In genomic region chr9:86550411-86550810, GRCh38 we compare ENCODE assay signal across 22 cellular contexts.
DNase-seq lines count a peak whose midpoint lies in the region; ATAC-seq and TF ChIP-seq lines count a peak whose summit lies in the region.
"Had no signal": no experiment of that assay in that cellular context is flagged by ENCODE, and none has a peak within 500 bp of the region (broad histone marks: within the 10 kb centered on the region; RNA-seq: fewer than 3 reads in every experiment).

No MANE protein-coding gene starts in this region.

- POLR2A ChIA-PET in AG04450 (lab: Yijun Ruan, JAX): no interaction called here

- no peaks in the 10 kb centered on the region for H3K79me1 ChIP-seq in mesenchymal stem cell (replicated peaks; ENCODE audit: low read length, poor library complexity, severe bottlenecking)

- intact Hi-C loops in activated CD4-positive, alpha-beta T cell treated with anti-CD3 and anti-CD28 coated beads, Interleukin-2, amount 10 ng/mL, durations not matched to agents 24 days and 14 days (cut with micrococcal nuclease): no loop called here

- no peak overlapping the region for H3K27ac Mint-ChIP-seq in activated naive CD4-positive, alpha-beta T cell treated with anti-CD3 and anti-CD28 coated beads, Interleukin-2, amount 10 ng/mL, durations not matched to agents 7 days and 5 days
- H3K27ac Mint-ChIP-seq in activated CD4-positive, alpha-beta T cell treated with anti-CD3 and anti-CD28 coated beads, Interleukin-2, amount 10 ng/mL, durations not matched to agents 24 days and 14 days: no peak overlapping the region
- H3K27ac Mint-ChIP-seq: activated CD8-positive, alpha-beta T cell treated with anti-CD3 and anti-CD28 coated beads for 36 hours; CD4-positive, alpha-beta T cell had no signal

- TF ChIP-seq CTCF in AG04450 (IDR thresholded peaks at IDR 0.05; ENCODE audit: low read depth, low read length) (no peak), choroid plexus epithelial cell (conservative IDR thresholded peaks at IDR 0.05; ENCODE audit: low read depth, low read length) (no peak)

- no peak overlapping the region for H2AK5ac ChIP-seq in mesenchymal stem cell (ENCODE audit: low read length, severe bottlenecking)

- H3K9ac ChIP-seq in mesenchymal stem cell (ENCODE audit: low read length): peak overlapping the region; percentile 74

- DNase-seq in AG04450 (ENCODE audit: low read depth, low spot score) (no peak), HS-5 (ENCODE audit: low read depth) (peak; percentile 40), choroid plexus epithelial cell (ENCODE audit: low read depth) (peak; percentile 83), mesenchymal stem cell (no peak), substantia nigra (lab: John Stamatoyannopoulos, UW) (no peak)
- DNase-seq in activated naive CD4-positive, alpha-beta T cell treated with anti-CD3 and anti-CD28 coated beads, Interleukin-2, amount 10 ng/mL, durations not matched to agents 7 days and 5 days: no peak
- no peak for DNase-seq in activated CD4-positive, alpha-beta T cell treated with anti-CD3 and anti-CD28 coated beads, Interleukin-2, amount 10 ng/mL, durations not matched to agents 24 days and 14 days
- DNase-seq: activated CD8-positive, alpha-beta T cell treated with anti-CD3 and anti-CD28 coated beads for 36 hours; activated gamma-delta T cell treated with Interleukin-2 at 50 U/mL for 16 hours; activated T-cell treated with anti-CD3 and anti-CD28 coated beads, Interleukin-2, amount 50 U/mL, for 1 hour; amygdala; CD4-positive, alpha-beta T cell; GDM1; NCI-H1092; NCI-H2029; NCI-H345; NCI-H82; occipital lobe; upper lobe of left lung had no signal

- H3K27me3 Mint-ChIP-seq in activated naive CD4-positive, alpha-beta T cell treated with anti-CD3 and anti-CD28 coated beads, Interleukin-2, amount 10 ng/mL, durations not matched to agents 7 days and 5 days: peaks cover 4% of the 10 kb centered on the region
- H3K27me3 Mint-ChIP-seq in activated CD4-positive, alpha-beta T cell treated with anti-CD3 and anti-CD28 coated beads, Interleukin-2, amount 10 ng/mL, durations not matched to agents 24 days and 14 days: peaks cover 5% of the 10 kb centered on the region

- no peak overlapping the region for H3K4me3 Mint-ChIP-seq in activated naive CD4-positive, alpha-beta T cell treated with anti-CD3 and anti-CD28 coated beads, Interleukin-2, amount 10 ng/mL, durations not matched to agents 7 days and 5 days
- H3K4me3 Mint-ChIP-seq in activated CD4-positive, alpha-beta T cell treated with anti-CD3 and anti-CD28 coated beads, Interleukin-2, amount 10 ng/mL, durations not matched to agents 24 days and 14 days: no peak overlapping the region
- H3K4me3 Mint-ChIP-seq: activated CD8-positive, alpha-beta T cell treated with anti-CD3 and anti-CD28 coated beads for 36 hours; CD4-positive, alpha-beta T cell had no signal

- H2BK5ac ChIP-seq in mesenchymal stem cell (ENCODE audit: low read depth, low read length, poor library complexity, severe bottlenecking): no peak overlapping the region

- no peaks in the 10 kb centered on the region for H3K9me3 Mint-ChIP-seq in activated naive CD4-positive, alpha-beta T cell treated with anti-CD3 and anti-CD28 coated beads, Interleukin-2, amount 10 ng/mL, durations not matched to agents 7 days and 5 days
- H3K9me3 Mint-ChIP-seq in activated CD4-positive, alpha-beta T cell treated with anti-CD3 and anti-CD28 coated beads, Interleukin-2, amount 10 ng/mL, durations not matched to agents 24 days and 14 days: no peaks in the 10 kb centered on the region
- H3K9me3 Mint-ChIP-seq: activated CD8-positive, alpha-beta T cell treated with anti-CD3 and anti-CD28 coated beads for 36 hours; CD4-positive, alpha-beta T cell had no signal

- H3K27ac ChIP-seq in AG04450 (ENCODE audit: low read depth, low read length) (peak overlapping the region; percentile 69), mesenchymal stem cell (ENCODE audit: low read length, poor library complexity, severe bottlenecking) (no peak overlapping the region), substantia nigra (ENCODE audit: low read depth, low read length, poor library complexity, severe bottlenecking) (no peak overlapping the region)
- H3K27ac ChIP-seq: A549, upper lobe of left lung had no signal

- H2BK12ac ChIP-seq in mesenchymal stem cell (ENCODE audit: low read length in 2 of 2): no peak overlapping the region

- WGBS in mesenchymal stem cell: 90% methylated on average over 2 of the region's 2 CpGs

- H3K4me3 ChIP-seq in AG04450 (ENCODE audit: low read depth, low read length) (no peak overlapping the region), choroid plexus epithelial cell (ENCODE audit: low read depth, low read length) (no peak overlapping the region), mesenchymal stem cell (ENCODE audit: insufficient read depth in 1 of 2, low read depth in 1 of 2, low read length in 2 of 2) (peak overlapping the region in 1 of 2 experiments; percentile 45)
- H3K4me3 ChIP-seq: A549, upper lobe of left lung had no signal

- no peak overlapping the region for H3K4me2 ChIP-seq in mesenchymal stem cell (ENCODE audit: low read length, poor library complexity, severe bottlenecking)
- H3K4me2 ChIP-seq: A549 had no signal

- H4K8ac ChIP-seq in mesenchymal stem cell (ENCODE audit: low read length): no peak overlapping the region

- no peak for ATAC-seq in GM21390 (IDR thresholded peaks at IDR 0.05; ENCODE audit: unreplicated experiment)
- ATAC-seq: activated CD4-positive, CD25-positive, alpha-beta regulatory T cell treated with anti-CD3 and anti-CD28 coated beads, Interleukin-2, amount 50 U/mL, for 24 hours; activated CD8-positive, alpha-beta T cell treated with anti-CD3 and anti-CD28 coated beads for 36 hours had no signal

- H3K36me3 ChIP-seq in mesenchymal stem cell (ENCODE audit: control insufficient read depth in 1 of 2, insufficient read depth in 2 of 2, low read depth in 1 of 2, low read length in 2 of 2): no peaks in the 10 kb centered on the region
- H3K36me3 ChIP-seq: upper lobe of left lung had no signal

- no peaks in the 10 kb centered on the region for H3K36me3 Mint-ChIP-seq in activated naive CD4-positive, alpha-beta T cell treated with anti-CD3 and anti-CD28 coated beads, Interleukin-2, amount 10 ng/mL, durations not matched to agents 7 days and 5 days
- H3K36me3 Mint-ChIP-seq in activated CD4-positive, alpha-beta T cell treated with anti-CD3 and anti-CD28 coated beads, Interleukin-2, amount 10 ng/mL, durations not matched to agents 24 days and 14 days (ENCODE audit: low read depth): no peaks in the 10 kb centered on the region

- no peak overlapping the region for H4K91ac ChIP-seq in mesenchymal stem cell (ENCODE audit: low read length)

- no peak overlapping the region for H3K23ac ChIP-seq in mesenchymal stem cell (ENCODE audit: low read length in 2 of 2)

- H2AFZ ChIP-seq in mesenchymal stem cell (ENCODE audit: low read depth, low read length): no peak overlapping the region

- CTCF ChIA-PET in AG04450 (lab: Charles Lee): interaction anchor here (1.6 kb wide), 2 partner anchors 62 to 64 kb away, joined by 4 read pairs; no protein-coding TSS in a partner anchor
- CTCF ChIA-PET in activated naive CD4-positive, alpha-beta T cell treated with anti-CD3 and anti-CD28 coated beads, Interleukin-2, amount 10 ng/mL, durations not matched to agents 7 days and 5 days (lab: Charles Lee): no interaction called here

- no peaks in the 10 kb centered on the region for H3K4me1 Mint-ChIP-seq in activated naive CD4-positive, alpha-beta T cell treated with anti-CD3 and anti-CD28 coated beads, Interleukin-2, amount 10 ng/mL, durations not matched to agents 7 days and 5 days
- no peaks in the 10 kb centered on the region for H3K4me1 Mint-ChIP-seq in activated CD4-positive, alpha-beta T cell treated with anti-CD3 and anti-CD28 coated beads, Interleukin-2, amount 10 ng/mL, durations not matched to agents 24 days and 14 days

- H3K27me3 ChIP-seq in AG04450 (ENCODE audit: control insufficient read depth, insufficient read depth, low read length): no peaks in the 10 kb centered on the region
- H3K27me3 ChIP-seq in mesenchymal stem cell (ENCODE audit: control insufficient read depth in 1 of 2, insufficient read depth in 1 of 2, low read length in 2 of 2): no peaks in the 10 kb centered on the region
- H3K27me3 ChIP-seq: upper lobe of left lung had no signal

- H3K9me3 ChIP-seq in AG04450 (ENCODE audit: control insufficient read depth, insufficient read depth, low read length) (no peaks in the 10 kb centered on the region), mesenchymal stem cell (ENCODE audit: control insufficient read depth, low read length) (no peaks in the 10 kb centered on the region)
- H3K9me3 ChIP-seq: A549, upper lobe of left lung had no signal

- H2BK120ac ChIP-seq in mesenchymal stem cell (ENCODE audit: low read depth, low read length): no peak overlapping the region

- H3K14ac ChIP-seq in mesenchymal stem cell (ENCODE audit: low read length in 2 of 2): no peak overlapping the region

- H2BK15ac ChIP-seq in mesenchymal stem cell (ENCODE audit: low read depth, poor library complexity, severe bottlenecking): no peak overlapping the region

- no peak overlapping the region for H3K4ac ChIP-seq in mesenchymal stem cell (ENCODE audit: low read depth in 1 of 2, low read length in 2 of 2)

- H3K4me1 ChIP-seq in mesenchymal stem cell (ENCODE audit: control insufficient read depth, insufficient read depth, low read depth, low read length): no peaks in the 10 kb centered on the region
- H3K4me1 ChIP-seq: A549, upper lobe of left lung had no signal

- no peak overlapping the region for H3K18ac ChIP-seq in mesenchymal stem cell (ENCODE audit: low read depth in 1 of 2, low read length in 2 of 2)

Comparison
In these comparisons a context has a peak if more than half of its experiments do, and no peak if none do; other contexts are left out.
1. DNase-seq: peak in HS-5 (single experiment) and choroid plexus epithelial cell (single experiment); none in AG04450 (single experiment), mesenchymal stem cell (single experiment), activated naive CD4-positive, alpha-beta T cell treated with anti-CD3 and anti-CD28 coated beads, Interleukin-2, amount 10 ng/mL, durations not matched to agents 7 days and 5 days (single experiment), activated CD4-positive, alpha-beta T cell treated with anti-CD3 and anti-CD28 coated beads, Interleukin-2, amount 10 ng/mL, durations not matched to agents 24 days and 14 days (single experiment) and substantia nigra (0 of 49).